6 cellular contexts compared by ENCODE assay signal in genomic region chr17:4708436-4708835, GRCh38. TPM values are rescaled to one million over a fixed set of nuclear protein-coding genes. Genes with fewer than 3 reads are reported as not detected.
DNase-seq lines count a peak whose midpoint lies in the region; ATAC-seq and TF ChIP-seq lines count a peak whose summit lies in the region.

No MANE protein-coding gene starts in this region.

- H3K9me3 ChIP-seq in WERI-Rb-1 (ENCODE audit: severe bottlenecking), result peaks cover 3% of the 10 kb centered on the region
- no peaks in the 10 kb centered on the region for H3K9me3 ChIP-seq in osteoblast (ENCODE audit: low read depth, low read length)
- no peaks in the 10 kb centered on the region for H3K9me3 ChIP-seq in spleen

- peak; percentile 80 for DNase-seq in Jurkat, Clone E6-1 (ENCODE audit: low read depth, low spot score)
- peak; percentile 26 for DNase-seq in WERI-Rb-1
- no peak for DNase-seq in neural crest cell (ENCODE audit: low read depth, low spot score)
- DNase-seq in osteoblast (ENCODE audit: insufficient read length, low spot score, missing footprints), result no peak
- no peak for DNase-seq in spleen

- H3K27ac Mint-ChIP-seq in neural crest cell (ENCODE audit: unreplicated experiment), result no peak overlapping the region

- H3K4me2 ChIP-seq in osteoblast (ENCODE audit: insufficient read depth, low read length), result no peak overlapping the region

- no peaks in the 10 kb centered on the region for H3K27me3 Mint-ChIP-seq in neural crest cell (ENCODE audit: low read depth)

- peaks cover 8% of the 10 kb centered on the region for H3K36me3 ChIP-seq in WERI-Rb-1
- H3K36me3 ChIP-seq in osteoblast (ENCODE audit: insufficient read depth, low read length), result no peaks in the 10 kb centered on the region
- peaks cover 0 to 8% (median 0%) of the 10 kb centered on the region in 6 donors for H3K36me3 ChIP-seq in spleen

- peaks cover 3% of the 10 kb centered on the region for H4K20me1 ChIP-seq in osteoblast (ENCODE audit: insufficient read depth, low read length)

- H3K27ac ChIP-seq in WERI-Rb-1, result no peak overlapping the region
- H3K27ac ChIP-seq in osteoblast (ENCODE audit: low read depth, low read length), result no peak overlapping the region
- H3K27ac ChIP-seq in spleen, result no peak overlapping the region

- WGBS in spleen, 5 donors, result 68 to 79% (median 72%) methylated on average over 8 of the region's 8 CpGs

- TF ChIP-seq POLR2A in spleen (IDR thresholded peaks at IDR 0.05), result no peak

- H3K27me3 ChIP-seq in WERI-Rb-1 (ENCODE audit: insufficient read depth, low read depth, severe bottlenecking) (no peaks in the 10 kb centered on the region), osteoblast (ENCODE audit: insufficient read depth, low read length) (no peaks in the 10 kb centered on the region), spleen (replicated peaks in 1 of 7) (no peaks in the 10 kb centered on the region)

- H3K36me3 Mint-ChIP-seq in neural crest cell (ENCODE audit: low read depth), result no peaks in the 10 kb centered on the region

- TF ChIP-seq CTCF in WERI-Rb-1 (IDR thresholded peaks at IDR 0.05; ENCODE audit: low read depth, low read length) (no peak), neural crest cell (conservative IDR thresholded peaks at IDR 0.05) (no peak), osteoblast (IDR thresholded peaks at IDR 0.05; ENCODE audit: extremely low read depth, low read depth, low read length) (no peak), spleen (IDR thresholded peaks at IDR 0.05 in 8 of 11, conservative IDR thresholded peaks at IDR 0.05 in 3 of 11) (no peak)

- peaks cover 31% of the 10 kb centered on the region for H3K4me1 Mint-ChIP-seq in neural crest cell

- intact Hi-C loops in spleen (cut with DNase I; ENCODE audit: low total_unique reads), result loop anchor here (10.0 kb wide), 1 partner anchor 176 kb away; no protein-coding TSS in a partner anchor

- H3K4me1 ChIP-seq in osteoblast (ENCODE audit: insufficient read depth, low read length), result peaks cover 3% of the 10 kb centered on the region
- H3K4me1 ChIP-seq in spleen, result peaks cover 22 to 56% (median 38%) of the 10 kb centered on the region in 6 donors

- no peak overlapping the region for H2AFZ ChIP-seq in osteoblast (ENCODE audit: low read length)

- peaks cover 8% of the 10 kb centered on the region for H3K79me2 ChIP-seq in osteoblast (ENCODE audit: insufficient read depth, low read length)

- H3K4me3 ChIP-seq in Jurkat, Clone E6-1 (ENCODE audit: low read length), result peak overlapping the region; percentile 7; the same call in 1 of the 2 replicates
- no peak overlapping the region for H3K4me3 ChIP-seq in WERI-Rb-1 (ENCODE audit: low read depth, low read length)
- no peak overlapping the region for H3K4me3 ChIP-seq in osteoblast (ENCODE audit: insufficient read depth, low read length)
- no peak overlapping the region for H3K4me3 ChIP-seq in spleen

- no peaks in the 10 kb centered on the region for H3K9me3 Mint-ChIP-seq in neural crest cell

- H3K4me3 Mint-ChIP-seq in neural crest cell, result peak overlapping the region; percentile 83

- no peak for ATAC-seq in HG02763 (IDR thresholded peaks at IDR 0.05; ENCODE audit: unreplicated experiment)

RNA-seq across cellular contexts. Expression of gene ARRB2, which starts 2.0 kb away (rescaled TPM):
- polyA plus RNA-seq in Jurkat, Clone E6-1 (2012; ENCODE audit: insufficient read depth, insufficient read length), result 199 TPM
- 66.7 and 73.4 TPM in 2 replicates for total RNA-seq in neural crest cell
- 6.2 and 8.7 TPM in 2 replicates for total RNA-seq in osteoblast
- total RNA-seq in spleen, result 100 to 1,000 TPM; 117 to 416 (median 226) TPM
- 100 to 1,000 TPM in 2 of 3 donors, 10 to 100 TPM in 1; 61.4 to 127 (median 120) TPM for polyA plus RNA-seq in spleen

RNA-seq across cellular contexts. Expression of gene PELP1, which starts 4.5 kb away (rescaled TPM):
- 56.5 TPM for polyA plus RNA-seq in Jurkat, Clone E6-1 (2012; ENCODE audit: insufficient read depth, insufficient read length)
- 102 and 107 TPM in 2 replicates for total RNA-seq in neural crest cell
- total RNA-seq in osteoblast, result 18.6 and 19.9 TPM in 2 replicates
- total RNA-seq in spleen, result 10 to 100 TPM; 21.7 to 67.6 (median 43.9) TPM
- 10 to 100 TPM; 15.7 to 34.9 (median 25.8) TPM for polyA plus RNA-seq in spleen

RNA-seq across cellular contexts. Expression of gene MED11, which starts 22.8 kb away (rescaled TPM):
- 54.2 TPM for polyA plus RNA-seq in Jurkat, Clone E6-1 (2012; ENCODE audit: insufficient read depth, insufficient read length)
- total RNA-seq in neural crest cell (18.6 and 19.5 TPM in 2 replicates), osteoblast (11.2 and 13.0 TPM in 2 replicates), spleen (10 to 100 TPM; 17.1 to 42.7 (median 22.3) TPM)
- 10 to 100 TPM; 42.9 to 47.1 (median 43.8) TPM for polyA plus RNA-seq in spleen

RNA-seq across cellular contexts. Expression of gene ZMYND15, which starts 31.2 kb away (rescaled TPM):
- polyA plus RNA-seq in Jurkat, Clone E6-1 (2012; ENCODE audit: insufficient read depth, insufficient read length), result not detected
- total RNA-seq in neural crest cell (not detected in 2 replicates), osteoblast (0.59 and 1.4 TPM in 2 replicates), spleen (10 to 100 TPM in 1 of 7 donors, 1 to 10 TPM in 6; 3.8 to 11.5 (median 5.2) TPM)
- 1 to 10 TPM; 1.8 to 3.1 (median 2.2) TPM for polyA plus RNA-seq in spleen

RNA-seq across cellular contexts. Expression of gene CXCL16, which starts 31.3 kb away (rescaled TPM):
- 4.0 TPM for polyA plus RNA-seq in Jurkat, Clone E6-1 (2012; ENCODE audit: insufficient read depth, insufficient read length)
- total RNA-seq in neural crest cell (not detected in 2 replicates), osteoblast (5.9 and 11.2 TPM in 2 replicates), spleen (100 to 1,000 TPM in 1 of 7 donors, 10 to 100 TPM in 6; 45.5 to 104 (median 70.5) TPM)
- 10 to 100 TPM; 11.5 to 29.0 (median 17.2) TPM for polyA plus RNA-seq in spleen

Comparison
In these comparisons a context has a peak if more than half of its experiments do, and no peak if none do; other contexts are left out.
1. DNase-seq: peak in Jurkat, Clone E6-1 (single experiment) and WERI-Rb-1 (single experiment); none in neural crest cell (single experiment), osteoblast (single experiment) and spleen (single experiment).